Comparison of ENCODE assay signal across 17 cellular contexts in the genomic region with DNA sequence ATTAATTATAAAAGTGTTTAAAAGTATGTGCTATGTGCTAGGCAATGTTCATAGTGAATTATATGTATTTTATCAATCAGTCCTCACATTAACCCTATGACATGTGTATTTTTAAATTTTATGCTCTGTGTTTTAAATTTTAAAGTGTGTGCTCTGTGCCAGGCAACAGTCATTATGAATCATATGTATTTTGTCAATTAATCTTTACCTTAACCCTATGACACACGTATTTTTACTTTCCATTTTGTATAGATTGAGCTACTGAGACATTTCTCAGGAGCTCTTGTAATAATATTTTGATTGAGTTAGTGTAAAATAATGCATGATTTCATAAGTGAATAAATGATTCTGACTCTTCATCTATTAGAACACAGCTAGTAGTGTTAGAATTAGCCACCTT.
DNase-seq lines count a peak whose midpoint lies in the region; ATAC-seq, FAIRE-seq and TF ChIP-seq lines count a peak whose summit lies in the region.
"Had no signal": no experiment of that assay in that cellular context is flagged by ENCODE, and none has a peak within 500 bp of the region (broad histone marks: within the 10 kb centered on the region; RNA-seq: fewer than 3 reads in every experiment).

No MANE protein-coding gene starts in this region.

- no peaks in the 10 kb centered on the region for H3K9me3 ChIP-seq in sigmoid colon
- H3K9me3 ChIP-seq: BLaER1 treated with 17β-estradiol and CSF1 and Interleukin-3, amounts not matched to agents 10 nM and 100 nM; HAP-1 had no signal

- DNase-seq in H54 (ENCODE audit: insufficient read length, low spot score) (no peak), RCC 7860 (ENCODE audit: low spot score) (peak; percentile 15), dermis blood vessel endothelial cell (peak; percentile 36), kidney tubule cell (ENCODE audit: low spot score) (peak; percentile 4), sigmoid colon (no peak), amygdala (lab: John Stamatoyannopoulos, UW) (no peak), H7 (no peak)
- DNase-seq: ACHN; CD4-positive, CD25-positive, alpha-beta regulatory T cell; DMS53; HFFc6 had no signal

- FAIRE-seq in H54 (lab: Jason Lieb, UNC): peak; percentile 11
- FAIRE-seq in RCC 7860 (lab: Jason Lieb, UNC): peak; percentile 57
- FAIRE-seq: HepG2 had no signal

- TF ChIP-seq POLR2A in H54 (IDR thresholded peaks at IDR 0.05; ENCODE audit: low read depth, low read length) (no peak), sigmoid colon (IDR thresholded peaks at IDR 0.05) (no peak)

- no peaks in the 10 kb centered on the region for H3K4me1 ChIP-seq in sigmoid colon
- H3K4me1 ChIP-seq: BLaER1 treated with 17β-estradiol and CSF1 and Interleukin-3, amounts not matched to agents 10 nM and 100 nM had no signal

- no peak overlapping the region for H3K27ac ChIP-seq in sigmoid colon
- H3K27ac ChIP-seq: BLaER1 treated with 17β-estradiol and CSF1 and Interleukin-3, amounts not matched to agents 10 nM and 100 nM; KMS-11 had no signal

- TF ChIP-seq CTCF in sigmoid colon (IDR thresholded peaks at IDR 0.05): no peak

- no peak for TF ChIP-seq EP300 in sigmoid colon (IDR thresholded peaks at IDR 0.05)

- no peaks in the 10 kb centered on the region for H3K36me3 ChIP-seq in sigmoid colon
- no peaks in the 10 kb centered on the region for H3K36me3 ChIP-seq in H7 (replicated peaks; ENCODE audit: control insufficient read depth, insufficient read depth, low read length)
- H3K36me3 ChIP-seq: BLaER1 treated with 17β-estradiol and CSF1 and Interleukin-3, amounts not matched to agents 10 nM and 100 nM; HAP-1 had no signal

- H3K27me3 ChIP-seq in sigmoid colon (no peaks in the 10 kb centered on the region), H7 (ENCODE audit: control insufficient read depth, insufficient read depth, low read length) (no peaks in the 10 kb centered on the region)
- H3K27me3 ChIP-seq: BLaER1 treated with 17β-estradiol and CSF1 and Interleukin-3, amounts not matched to agents 10 nM and 100 nM had no signal

- intact Hi-C loops in sigmoid colon (cut with DNase I): no loop called here

- no peak for ATAC-seq in HG03280 (IDR thresholded peaks at IDR 0.05; ENCODE audit: unreplicated experiment)
- ATAC-seq: GM23338, HepG2 had no signal

- WGBS in sigmoid colon, 2 donors: 73 to 75% methylated on average over 1 of the region's 1 CpG

- H3K4me3 ChIP-seq in sigmoid colon (no peak overlapping the region), H7 (ENCODE audit: insufficient read depth, low read depth, low read length) (no peak overlapping the region)
- H3K4me3 ChIP-seq: BLaER1 treated with 17β-estradiol and CSF1 and Interleukin-3, amounts not matched to agents 10 nM and 100 nM; GM23338; HAP-1 had no signal

Comparison
In these comparisons a context has a peak if more than half of its experiments do, and no peak if none do; other contexts are left out.
1. DNase-seq: peak in RCC 7860 (single experiment), dermis blood vessel endothelial cell (single experiment) and kidney tubule cell (single experiment); none in H54 (single experiment), sigmoid colon (single experiment), amygdala (0 of 56) and H7 (single experiment).